ENCODE assay signal across 9 cellular contexts in the genomic region with DNA sequence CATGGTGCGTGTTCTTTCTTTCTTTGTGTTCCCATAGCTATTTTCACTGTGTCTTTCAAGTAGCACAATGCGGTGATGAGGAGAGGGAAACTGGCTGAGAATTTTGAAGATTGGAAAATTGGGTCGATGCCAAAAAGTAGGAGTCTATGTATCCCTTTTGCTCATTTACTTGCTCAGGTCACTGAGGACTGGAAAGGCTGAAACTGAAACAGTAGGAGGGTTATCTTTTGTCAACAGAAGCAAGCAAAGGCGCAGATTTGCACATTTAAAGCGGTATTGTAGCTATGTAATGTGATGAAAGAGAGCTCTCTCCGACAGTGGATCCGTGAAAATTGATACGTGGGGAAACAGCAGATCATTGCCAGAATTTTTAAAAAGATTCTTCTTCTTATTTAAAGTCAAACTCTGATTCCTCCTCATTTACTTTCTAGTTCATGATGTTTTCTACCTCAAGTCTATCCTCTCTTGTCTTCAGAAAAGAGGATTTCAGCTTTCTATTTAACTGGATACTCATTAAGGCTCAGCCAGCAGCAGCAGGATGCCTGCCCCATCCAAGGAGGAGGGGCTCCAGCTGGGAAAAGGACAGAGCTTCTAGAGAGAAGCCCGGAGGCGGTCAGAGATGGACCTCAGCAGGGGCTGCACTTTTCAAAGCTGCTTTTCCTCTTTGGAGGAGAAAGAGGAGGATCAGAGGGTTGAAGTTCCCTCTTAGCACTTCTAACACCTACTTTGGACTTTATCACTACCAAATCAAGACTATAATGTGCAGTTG. TPM values are rescaled to one million over a fixed set of nuclear protein-coding genes. Genes with fewer than 3 reads are reported as not detected.
A peak's percentile ranks its signal among the peaks of the same experiment; 100 is the strongest.
DNase-seq lines count a peak whose midpoint lies in the region; ATAC-seq and TF ChIP-seq lines count a peak whose summit lies in the region.
"Had no signal": no experiment of that assay in that cellular context is flagged by ENCODE, and none has a peak within 500 bp of the region (broad histone marks: within the 10 kb centered on the region; RNA-seq: fewer than 3 reads in every experiment).

No MANE protein-coding gene starts in this region.

- DNase-seq in DMS 273 (lab: John Stamatoyannopoulos, UW; ENCODE audit: unreplicated experiment) (peak; percentile 54), DMS 273 treated with DMSO at 0.1 percent for 48 hours (lab: John Stamatoyannopoulos, UW) (no peak), mammary epithelial cell (no peak), islet precursor cell (peak; percentile 85), superior temporal gyrus (ENCODE audit: extremely low spot score) (peak; percentile 65), MV-4-11 (lab: John Stamatoyannopoulos, UW) (no peak)

- in situ Hi-C loops in mammary epithelial cell (cut with MboI; ENCODE audit: low sequenced_read_pairs in 2 of 2), result no loop called here

- no TSS peak for BruUV-seq in mammary epithelial cell (replicated peaks; lab: Mats Ljungman, UMichigan)

- no peak for TF ChIP-seq CTCF in mammary epithelial cell (conservative IDR thresholded peaks at IDR 0.05 in 1 of 2, IDR thresholded peaks at IDR 0.05 in 1 of 2; ENCODE audit: extremely low read depth in 1 of 2, insufficient read depth in 1 of 2, low read depth in 1 of 2, low read length in 2 of 2)

- H2AFZ ChIP-seq in mammary epithelial cell (ENCODE audit: low read depth, low read length), result peak overlapping the region; percentile 26

- no peaks in the 10 kb centered on the region for H3K27me3 ChIP-seq in mammary epithelial cell (ENCODE audit: insufficient read depth, low read length)

- intact Hi-C loops in mammary epithelial cell (cut with micrococcal nuclease), result no loop called here

- CTCF ChIA-PET in mammary epithelial cell (lab: Charles Lee; ENCODE audit: low non-redundant PET), result no interaction called here

- H3K36me3 Mint-ChIP-seq in activated T-helper 17 cell treated with anti-CD3 and anti-CD28 coated beads, Interleukin-2, amount 50 U/mL, for 72 hours (ENCODE audit: low read depth), result no peaks in the 10 kb centered on the region

- no peak overlapping the region for H3K4me3 ChIP-seq in mammary epithelial cell (replicated peaks in 1 of 3; ENCODE audit: insufficient read depth in 1 of 3, low read depth in 2 of 3, low read length in 3 of 3)

- no peak overlapping the region for H3K4me3 Mint-ChIP-seq in activated T-helper 17 cell treated with anti-CD3 and anti-CD28 coated beads, Interleukin-2, amount 50 U/mL, for 72 hours

- peaks cover 2% of the 10 kb centered on the region for H3K4me1 ChIP-seq in mammary epithelial cell (ENCODE audit: insufficient read depth, low read length)

- H3K9ac ChIP-seq in mammary epithelial cell (ENCODE audit: insufficient read depth, low read length), result no peak overlapping the region

- no peak overlapping the region for H3K27ac ChIP-seq in mammary epithelial cell (ENCODE audit: insufficient read depth, low read depth, low read length)
- H3K27ac ChIP-seq: 22Rv1 had no signal

- H3K9me3 Mint-ChIP-seq in activated T-helper 17 cell treated with anti-CD3 and anti-CD28 coated beads, Interleukin-2, amount 50 U/mL, for 72 hours, result peaks cover 3% of the 10 kb centered on the region

- no peaks in the 10 kb centered on the region for H3K4me1 Mint-ChIP-seq in activated T-helper 17 cell treated with anti-CD3 and anti-CD28 coated beads, Interleukin-2, amount 50 U/mL, for 72 hours

- H3K79me2 ChIP-seq in mammary epithelial cell (ENCODE audit: insufficient read depth, low read length), result no peaks in the 10 kb centered on the region

- no peaks in the 10 kb centered on the region for H3K36me3 ChIP-seq in mammary epithelial cell (ENCODE audit: insufficient read depth, low read length)

- 24% methylated on average over 10 of the region's 10 CpGs for WGBS in mammary epithelial cell (ENCODE audit: low coverage, missing lambda C conversion rate)

- no peaks in the 10 kb centered on the region for H3K27me3 Mint-ChIP-seq in activated T-helper 17 cell treated with anti-CD3 and anti-CD28 coated beads, Interleukin-2, amount 50 U/mL, for 72 hours

- ATAC-seq in HG03520 (IDR thresholded peaks at IDR 0.05; ENCODE audit: unreplicated experiment), result no peak
- ATAC-seq in activated T-helper 17 cell treated with anti-CD3 and anti-CD28 coated beads, Interleukin-2, amount 50 U/mL, for 72 hours (replicated peaks), result no peak

- H4K20me1 ChIP-seq in mammary epithelial cell (ENCODE audit: insufficient read depth, low read length), result no peaks in the 10 kb centered on the region

- H3K27ac Mint-ChIP-seq in activated T-helper 17 cell treated with anti-CD3 and anti-CD28 coated beads, Interleukin-2, amount 50 U/mL, for 72 hours, result no peak overlapping the region

- H3K9me3 ChIP-seq in mammary epithelial cell (replicated peaks; ENCODE audit: insufficient read depth, low read length), result no peaks in the 10 kb centered on the region

- dilution Hi-C loops in mammary epithelial cell (cut with HindIII; ENCODE audit: low sequenced_read_pairs), result no loop called here

- H3K4me2 ChIP-seq in mammary epithelial cell (ENCODE audit: insufficient read depth, low read depth, low read length), result peak overlapping the region; percentile 5

RNA-seq across cellular contexts. Expression of gene FYN, which starts 15.9 kb away (rescaled TPM):
- 100 to 1,000 TPM in 1 of 2 donors, 10 to 100 TPM in 1; 58.0 to 136 TPM for total RNA-seq in mammary epithelial cell
- polyA plus RNA-seq in mammary epithelial cell, result 48.3 TPM
- 82.9 TPM for polyA minus RNA-seq in mammary epithelial cell
- total RNA-seq in activated T-helper 17 cell treated with anti-CD3 and anti-CD28 coated beads, Interleukin-2, amount 50 U/mL, for 72 hours, result 100 to 1,000 TPM; 139 to 326 TPM

Comparison
In these comparisons a context has a peak if more than half of its experiments do, and no peak if none do; other contexts are left out.
1. DNase-seq: peak in DMS 273 (single experiment), islet precursor cell (single experiment) and superior temporal gyrus (single experiment); none in DMS 273 treated with DMSO at 0.1 percent for 48 hours (single experiment), mammary epithelial cell (single experiment) and MV-4-11 (single experiment).